ENCODE assay signal across 16 cellular contexts in genomic region chr5:73896117-73896516, GRCh38.
"Had no signal": no experiment of that assay in that cellular context is flagged by ENCODE, and none has a peak within 500 bp of the region (broad histone marks: within the 10 kb centered on the region; RNA-seq: fewer than 3 reads in every experiment).

No MANE protein-coding gene starts in this region.

- DNase-seq: activated CD4-positive, alpha-beta memory T cell treated with anti-CD3 and anti-CD28 coated beads for 36 hours; activated CD4-positive, alpha-beta T cell treated with anti-CD3 and anti-CD28 coated beads for 36 hours; activated gamma-delta T cell treated with Interleukin-2 at 50 U/mL for 16 hours; aorta; effector CD8-positive, alpha-beta T cell; foreskin keratinocyte; immature natural killer cell; naive thymus-derived CD4-positive, alpha-beta T cell; posterior cingulate gyrus; small intestine; stimulated activated CD4-positive, alpha-beta T cell treated with anti-CD3 and anti-CD28 coated beads, Interleukin-2, amount 100 ng/mL, for 24 hours; stomach had no signal

- H3K4me3 ChIP-seq: hepatocyte, neural progenitor cell, stomach, suprapubic skin, tibial nerve had no signal
